In the genomic region with DNA sequence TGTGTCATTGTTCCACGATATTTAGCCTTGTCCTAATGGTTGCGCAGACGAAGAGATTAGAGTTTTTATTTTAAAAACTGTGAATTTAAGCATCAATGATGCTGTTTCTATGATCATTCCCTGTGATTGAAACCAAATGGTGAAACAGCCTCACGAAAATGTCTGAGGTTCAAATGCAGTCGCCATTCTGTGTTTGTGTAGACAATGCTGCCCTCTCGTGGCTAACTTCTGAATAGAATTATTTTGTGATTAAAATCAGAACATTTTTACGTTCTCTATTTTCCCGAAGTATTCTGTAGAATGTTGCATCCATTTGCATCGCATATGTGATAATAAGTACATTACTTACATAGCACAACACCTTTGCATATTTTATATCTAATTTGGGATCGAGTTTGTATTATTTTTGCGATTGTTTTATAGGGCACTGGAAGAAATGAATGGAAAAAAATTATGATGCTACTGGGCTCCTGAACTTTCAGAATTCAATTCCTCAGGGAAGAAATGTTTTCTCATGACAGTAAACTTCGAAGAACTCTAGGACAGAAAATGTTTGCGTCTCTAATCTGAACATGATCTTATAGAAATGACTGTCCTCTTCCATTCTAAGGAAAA, we compare ENCODE assay signal across 8 cellular contexts. TPM values are rescaled to one million over a fixed set of nuclear protein-coding genes. Genes with fewer than 3 reads are reported as not detected.
DNase-seq lines count a peak whose midpoint lies in the region; ATAC-seq and TF ChIP-seq lines count a peak whose summit lies in the region.

No MANE protein-coding gene starts in this region.

- ATAC-seq in GM18867 (IDR thresholded peaks at IDR 0.05; ENCODE audit: unreplicated experiment) (peak; percentile 49), left cardiac atrium (peak; percentile 24 to 56), gastrocnemius medialis (peak; percentile 39 to 58)

- intact Hi-C loops in left cardiac atrium (cut with DNase I) (loop anchor here (2.0 to 10.0 kb wide), 7 partner anchors 250 to 783 kb away; a partner anchor contains a TSS), gastrocnemius medialis (cut with DNase I; ENCODE audit: low total_unique reads) (loop anchor here (1.0 to 5.0 kb wide), 3 partner anchors 308 to 782 kb away; a partner anchor contains a TSS)

- TF ChIP-seq CTCF in gastrocnemius medialis (IDR thresholded peaks at IDR 0.05 in 4 of 5, conservative IDR thresholded peaks at IDR 0.05 in 1 of 5), result peak; percentile 66 to 77 (median 75)

- no peak overlapping the region for H3K9ac ChIP-seq in adipocyte (ENCODE audit: low read length)

- H3K27me3 ChIP-seq in adipocyte (replicated peaks; ENCODE audit: control insufficient read depth, insufficient read depth, low read length), result no peaks in the 10 kb centered on the region
- H3K27me3 ChIP-seq in gastrocnemius medialis, result no peaks in the 10 kb centered on the region
- no peaks in the 10 kb centered on the region for H3K27me3 ChIP-seq in H7 (ENCODE audit: control insufficient read depth, insufficient read depth, low read length)

- H3K4me1 ChIP-seq in adipocyte (ENCODE audit: control insufficient read depth, insufficient read depth, low read length), result peaks cover 12% of the 10 kb centered on the region
- H3K4me1 ChIP-seq in gastrocnemius medialis, result peaks cover 4 to 9% of the 10 kb centered on the region in 2 donors

- H3K27ac ChIP-seq in gastrocnemius medialis, result no peak overlapping the region

- TF ChIP-seq POLR2A in gastrocnemius medialis (IDR thresholded peaks at IDR 0.05), result no peak

- H3K36me3 ChIP-seq in adipocyte (ENCODE audit: control insufficient read depth, insufficient read depth, low read length, severe bottlenecking) (no peaks in the 10 kb centered on the region), gastrocnemius medialis (no peaks in the 10 kb centered on the region), H7 (replicated peaks; ENCODE audit: control insufficient read depth, insufficient read depth, low read length) (no peaks in the 10 kb centered on the region)

- H3K4me3 ChIP-seq in adipocyte (ENCODE audit: low read length) (peak overlapping the region; percentile 7), gastrocnemius medialis (peak overlapping the region in 2 of 4 donors; percentile 24 to 31), H7 (ENCODE audit: insufficient read depth, low read depth, low read length) (no peak overlapping the region)

- DNase-seq in CD1c-positive myeloid dendritic cell (ENCODE audit: extremely low spot score) (peak; percentile 81), NCI-H82 (lab: John Stamatoyannopoulos, UW) (peak; percentile 75), adipocyte (ENCODE audit: low read depth) (peak; percentile 89), left cardiac atrium (no peak), gastrocnemius medialis (no peak), H7 (no peak), occipital lobe (lab: John Stamatoyannopoulos, UW) (no peak)

- H3K9me3 ChIP-seq in adipocyte (ENCODE audit: control insufficient read depth, low read length) (no peaks in the 10 kb centered on the region), gastrocnemius medialis (no peaks in the 10 kb centered on the region)

- in situ Hi-C loops in gastrocnemius medialis (cut with MboI; ENCODE audit: low sequenced_read_pairs in 4 of 4), result loop anchor here (5.0 to 10.0 kb wide), 6 partner anchors 490 to 783 kb away; no protein-coding TSS in a partner anchor

RNA-seq across cellular contexts. Expression of a gene that starts 54.8 kb away (rescaled TPM):
- total RNA-seq in left cardiac atrium, result 10 to 100 TPM; 40.4 to 40.6 TPM
- 10 to 100 TPM; 11.5 to 19.9 (median 19.8) TPM for total RNA-seq in gastrocnemius medialis
- 48.9 and 63.5 TPM in 2 replicates for total RNA-seq in H7 (2014; rRNA removed; shearing (Covaris generic))
- total RNA-seq in occipital lobe, result 130 TPM

Comparison
In these comparisons a context has a peak if more than half of its experiments do, and no peak if none do; other contexts are left out.
1. DNase-seq: peak in CD1c-positive myeloid dendritic cell (single experiment), NCI-H82 (single experiment) and adipocyte (single experiment); none in left cardiac atrium (single experiment), gastrocnemius medialis (0 of 2), H7 (single experiment) and occipital lobe (single experiment).
2. Peak in every context shown above with its lines, with median percentiles within 50 percentile points of each other: ATAC-seq.